1 cellular context compared by ENCODE assay signal in the genomic region with DNA sequence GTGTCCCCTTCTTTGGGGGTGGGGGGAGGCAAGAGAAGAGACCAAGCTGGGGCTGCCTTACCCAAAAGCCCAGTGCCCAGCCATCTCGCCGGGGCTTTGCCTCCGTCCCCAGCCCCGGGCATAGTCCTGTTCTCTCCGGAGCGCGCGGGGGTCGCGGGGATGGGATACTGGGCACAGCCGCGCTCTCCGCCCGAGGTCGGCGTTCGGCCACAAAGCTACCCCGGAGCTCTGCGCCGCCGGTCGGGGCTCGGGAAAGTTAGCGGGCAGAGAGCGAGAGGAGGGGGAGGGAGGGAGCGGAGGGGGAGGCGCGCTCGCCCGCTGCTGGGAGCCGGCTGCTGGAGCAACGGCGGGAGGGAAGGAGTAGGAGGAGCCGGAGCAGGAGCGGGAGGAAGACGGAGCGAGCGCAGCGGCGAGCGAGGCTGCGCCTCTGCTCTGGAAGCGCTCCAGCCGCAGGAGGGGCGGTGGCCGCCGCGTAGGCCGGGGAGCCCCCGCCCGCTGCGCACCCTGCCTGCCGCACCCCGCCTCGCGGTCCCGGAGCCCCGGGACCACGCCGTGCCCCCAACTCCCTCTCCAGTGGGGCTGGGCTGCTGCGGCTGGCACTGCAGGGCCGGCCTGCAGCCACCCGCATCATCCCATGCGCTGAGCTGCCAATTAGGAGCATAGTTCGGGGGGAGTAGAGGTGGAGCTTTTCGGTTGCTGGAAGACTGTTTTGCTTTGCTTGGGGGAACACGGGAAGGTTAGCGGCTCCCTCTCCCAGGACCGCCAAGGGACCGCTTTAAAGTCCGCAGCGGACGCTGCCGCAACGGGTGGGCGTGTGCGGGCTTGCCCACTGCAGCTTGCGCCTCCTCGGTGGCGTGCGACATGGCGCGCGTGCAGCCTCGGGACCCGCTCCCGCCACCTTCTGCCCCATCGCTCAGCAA.
TF ChIP-seq lines count a peak whose summit lies in the region.

A gene with protein sequence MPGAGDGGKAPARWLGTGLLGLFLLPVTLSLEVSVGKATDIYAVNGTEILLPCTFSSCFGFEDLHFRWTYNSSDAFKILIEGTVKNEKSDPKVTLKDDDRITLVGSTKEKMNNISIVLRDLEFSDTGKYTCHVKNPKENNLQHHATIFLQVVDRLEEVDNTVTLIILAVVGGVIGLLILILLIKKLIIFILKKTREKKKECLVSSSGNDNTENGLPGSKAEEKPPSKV (minus strand): TSS at position 272 of the 920 bp plus-strand sequence. CDS start 150 bp downstream, at position 122.

TF ChIP-seq in endothelial cell of umbilical vein, 7 proteins besides CTCF, POLR2A, EP300 and RAD21:
- TF ChIP-seq MYC (IDR thresholded peaks at IDR 0.05; ENCODE audit: low read depth, low read length) = no peak
- no peak for TF ChIP-seq JUN (IDR thresholded peaks at IDR 0.05; ENCODE audit: borderline replicate concordance, insufficient read depth, insufficient read length, low read depth)
- TF ChIP-seq GATA2 (IDR thresholded peaks at IDR 0.05; ENCODE audit: insufficient read depth, insufficient read length, low read depth, low read length) = no peak
- TF ChIP-seq EZH2 (IDR thresholded peaks at IDR 0.05; ENCODE audit: borderline replicate concordance, low read depth, low read length, severe bottlenecking) = peak; percentile 92
- no peak for TF ChIP-seq POLR2AphosphoS5 (IDR thresholded peaks at IDR 0.05; ENCODE audit: insufficient read depth, low read depth, low read length)
- TF ChIP-seq, protein P1, sequence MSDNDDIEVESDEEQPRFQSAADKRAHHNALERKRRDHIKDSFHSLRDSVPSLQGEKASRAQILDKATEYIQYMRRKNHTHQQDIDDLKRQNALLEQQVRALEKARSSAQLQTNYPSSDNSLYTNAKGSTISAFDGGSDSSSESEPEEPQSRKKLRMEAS (IDR thresholded peaks at IDR 0.05; ENCODE audit: insufficient read depth, insufficient read length) = no peak
- no peak for TF ChIP-seq FOS (IDR thresholded peaks at IDR 0.05; ENCODE audit: borderline replicate concordance, insufficient read depth, low read length)
